ENCODE assay signal across 13 cellular contexts in genomic region chr1:38037481-38037939, GRCh38. TPM values are rescaled to one million over a fixed set of nuclear protein-coding genes. Genes with fewer than 3 reads are reported as not detected.
DNase-seq lines count a peak whose midpoint lies in the region; ATAC-seq, FAIRE-seq and TF ChIP-seq lines count a peak whose summit lies in the region.
"Had no signal": no experiment of that assay in that cellular context is flagged by ENCODE, and none has a peak within 500 bp of the region (broad histone marks: within the 10 kb centered on the region; RNA-seq: fewer than 3 reads in every experiment).

No MANE protein-coding gene starts in this region.

- H3K4me1 ChIP-seq in GM12878 (ENCODE audit: control insufficient read depth, insufficient read depth, low read length), result no peaks in the 10 kb centered on the region
- H3K4me1 ChIP-seq: tibial artery had no signal

- peak; percentile 57 for TF ChIP-seq RAD21 in GM12878 (IDR thresholded peaks at IDR 0.05; ENCODE audit: insufficient read depth, low read depth, low read length)

- no peaks in the 10 kb centered on the region for H3K9me3 Mint-ChIP-seq in osteocyte (ENCODE audit: unreplicated experiment)

- 55% methylated on average over 4 of the region's 4 CpGs for WGBS in GM12878 (ENCODE audit: insufficient coverage, insufficient replicate concordance, low lambda C conversion rate, missing lambda C conversion rate)

- no peak overlapping the region for H3K9ac ChIP-seq in GM12878 (ENCODE audit: control insufficient read depth, insufficient read depth, low read length)

- DNase-seq in NCI-H524 (lab: John Stamatoyannopoulos, UW) (peak; percentile 35 to 43), NCI-H524 treated with DMSO at 0.1 percent for 48 hours (lab: John Stamatoyannopoulos, UW) (no peak), HuH-7.5 (ENCODE audit: low spot score) (peak; percentile 55), GM12878 (ENCODE audit: low read depth, low spot score) (no peak), osteocyte (ENCODE audit: extremely low spot score, unreplicated experiment) (no peak), HEK293T (ENCODE audit: extremely low spot score) (no peak), NCI-H1048 (lab: John Stamatoyannopoulos, UW) (no peak)
- DNase-seq: activated CD4-positive, alpha-beta T cell treated with anti-CD3 and anti-CD28 coated beads for 1 hour; amniotic stem cell; tibial artery had no signal

- no peaks in the 10 kb centered on the region for H3K79me2 ChIP-seq in GM12878 (ENCODE audit: control insufficient read depth, insufficient read depth, low read length)

- TF ChIP-seq EP300 in GM12878 (IDR thresholded peaks at IDR 0.05; ENCODE audit: borderline replicate concordance in 1 of 2, control insufficient read depth in 1 of 2, low read depth in 2 of 2, low read length in 2 of 2), result no peak

- TF ChIP-seq CTCF in GM12878 (IDR thresholded peaks at IDR 0.05 in 2 of 3, conservative IDR thresholded peaks at IDR 0.05 in 1 of 3; ENCODE audit: control insufficient read depth in 2 of 3, extremely low read depth in 1 of 3, insufficient read depth in 1 of 3, low read depth in 3 of 3, low read length in 3 of 3), result peak in 2 of 3 experiments; percentile 11 to 47; a peak in 2 of 6 replicates
- TF ChIP-seq CTCF in osteocyte (IDR thresholded peaks at IDR 0.05), result peak; percentile 22

- no peaks in the 10 kb centered on the region; a peak in 1 of 4 replicates for H3K27me3 ChIP-seq in GM12878 (replicated peaks in 1 of 2; ENCODE audit: control insufficient read depth in 2 of 2, insufficient read depth in 2 of 2, low read length in 1 of 2)

- TF ChIP-seq POLR2A in GM12878 (IDR thresholded peaks at IDR 0.05; ENCODE audit: low read depth, low read length), result no peak

- BruUV-seq in GM12878 (replicated peaks; lab: Mats Ljungman, UMichigan), result no TSS peak

- no peak overlapping the region for H3K27ac ChIP-seq in GM12878 (ENCODE audit: control insufficient read depth, insufficient read depth)
- H3K27ac ChIP-seq: tibial artery had no signal

- H4K20me1 ChIP-seq in GM12878 (ENCODE audit: control insufficient read depth, insufficient read depth), result no peaks in the 10 kb centered on the region

- H3K9me3 ChIP-seq in GM12878 (replicated peaks; ENCODE audit: control insufficient read depth, insufficient read depth, low read length), result no peaks in the 10 kb centered on the region
- H3K9me3 ChIP-seq: tibial artery had no signal

- no peaks in the 10 kb centered on the region for H3K36me3 ChIP-seq in GM12878 (ENCODE audit: control insufficient read depth in 2 of 2, insufficient read depth in 2 of 2, low read length in 1 of 2)
- H3K36me3 ChIP-seq: tibial artery had no signal

- H3K4me3 ChIP-seq in GM12878, result no peak overlapping the region
- H3K4me3 ChIP-seq: tibial artery had no signal

- H3K27me3 Mint-ChIP-seq in osteocyte (ENCODE audit: unreplicated experiment), result peaks cover 28% of the 10 kb centered on the region

- no peak overlapping the region for H3K4me2 ChIP-seq in GM12878 (ENCODE audit: control insufficient read depth, insufficient read depth)

- no peak overlapping the region for H3K27ac Mint-ChIP-seq in osteocyte (ENCODE audit: unreplicated experiment)

- SMC1A ChIA-PET in GM12878 (lab: Charles Lee; ENCODE audit: uncharacterized antibody, unreplicated experiment), result interaction anchor here (0.9 to 23.8 kb wide), 8 partner anchors 9 to 136 kb away, joined by 3 to 316 read pairs (median 4); partner anchors contain the start of genes POU3F1 and UTP11

- H3K36me3 Mint-ChIP-seq in osteocyte (ENCODE audit: unreplicated experiment), result no peaks in the 10 kb centered on the region

- no peaks in the 10 kb centered on the region for H3K4me1 Mint-ChIP-seq in osteocyte (ENCODE audit: unreplicated experiment)

- CTCF ChIA-PET in GM12878 (lab: Yijun Ruan, JAX) (interaction anchor here (0.7 to 11.0 kb wide), 11 partner anchors 9 to 782 kb away, joined by 3 to 179 read pairs (median 5); partner anchors contain the start of gene POU3F1), HEK293T (lab: Yijun Ruan, JAX) (interaction anchor here (1.2 kb wide), 1 partner anchor 8 kb away, joined by 3 read pairs; no protein-coding TSS in a partner anchor)

- H3K4me3 Mint-ChIP-seq in osteocyte (ENCODE audit: unreplicated experiment), result no peak overlapping the region

- POLR2A ChIA-PET in GM12878 (lab: Charles Lee) (interaction anchor here (1.3 to 1.8 kb wide), 2 partner anchors 10 to 34 kb away, joined by 4 to 5 read pairs; partner anchors contain the start of gene POU3F1), HEK293T (lab: Yijun Ruan, JAX) (interaction anchor here (1.6 kb wide), 1 partner anchor 9 kb away, joined by 4 read pairs; no protein-coding TSS in a partner anchor)

- in situ Hi-C loops in GM12878 (cut with MboI), result loop anchor here (25.0 kb wide), 1 partner anchor 550 kb away; no protein-coding TSS in a partner anchor

- peak; percentile 36; the same call in 2 of the 3 replicates for ATAC-seq in GM12878
- no peak for ATAC-seq in GM21576 (IDR thresholded peaks at IDR 0.05; ENCODE audit: unreplicated experiment)

- intact Hi-C loops in GM12878 (cut with micrococcal nuclease; ENCODE audit: unreplicated experiment), result no loop called here

- RAD21 ChIA-PET in GM12878 (lab: Charles Lee; ENCODE audit: unreplicated experiment), result interaction anchor here (1.0 to 8.2 kb wide), 5 partner anchors 10 to 137 kb away, joined by 3 to 123 read pairs (median 4); no protein-coding TSS in a partner anchor

- no peak for FAIRE-seq in GM12878 (lab: Jason Lieb, UNC)
- FAIRE-seq: frontal cortex, H54 had no signal

- no peak overlapping the region for H2AFZ ChIP-seq in GM12878 (ENCODE audit: control insufficient read depth, low read depth, low read length)

RNA-seq across cellular contexts. Expression of gene POU3F1, which starts 9.1 kb away (rescaled TPM):
- total RNA-seq in GM12878 (2013; cell fraction: nucleolus; rRNA removed), result 0.40 TPM in 1 of 2 replicates, not detected in the other
- total RNA-seq in GM12878 (2014; rRNA removed) (0.23 and 0.38 TPM in 2 replicates), GM12878 (2014; rRNA removed; fragmentation: Illumina TruSeq; extraction: Trizol) (0.09 and 0.14 TPM in 2 replicates), GM12878 (2021) (0.38 and 0.53 TPM in 2 replicates), osteocyte (1.5 and 1.8 TPM in 2 replicates)
- not detected for polyA plus RNA-seq in GM12878 (2011; ENCODE audit: low read depth)
- polyA plus RNA-seq in GM12878 (2011; rRNA removed) (0.10 TPM in 1 of 2 replicates, not detected in the other), GM12878 (2014; fragmentation: Illumina TruSeq; extraction: Trizol) (0.09 and 0.13 TPM in 2 replicates), GM12878 (2014; fragmentation: Nextera tagmentation; extraction: Ambion mirVana) (under 1 TPM in 1 of 2 experiments, not detected in 1; 0.04 TPM), GM12878 (2014; rRNA removed) (0.15 and 0.53 TPM in 2 replicates), GM12878 (2016; fragmentation: Nextera tagmentation; extraction: Ambion mirVana) (not detected)
- 0.13 TPM in 2 replicates for polyA plus RNA-seq in GM12878 (2011; cell fraction: cytosol; rRNA removed)
- 0.34 and 0.53 TPM in 2 replicates for polyA plus RNA-seq in GM12878 (2011; cell fraction: nucleus; rRNA removed)
- 0.06 and 0.07 TPM in 2 replicates for polyA plus RNA-seq in GM12878 (2012)
- polyA minus RNA-seq in GM12878 (2011; rRNA and poly(A)+ RNA removed), result not detected in 2 replicates
- polyA minus RNA-seq in GM12878 (2011; cell fraction: cytosol; rRNA and poly(A)+ RNA removed), result 0.42 TPM in 1 of 2 replicates, not detected in the other
- 0.24 and 0.38 TPM in 2 replicates for polyA minus RNA-seq in GM12878 (2011; cell fraction: nucleus; rRNA and poly(A)+ RNA removed)

RNA-seq across cellular contexts. Expression of gene UTP11, which starts 25.0 kb away (rescaled TPM):
- 27.6 and 31.6 TPM in 2 replicates for total RNA-seq in GM12878 (2013; cell fraction: nucleolus; rRNA removed)
- total RNA-seq in GM12878 (2014; rRNA removed), result 51.5 and 55.0 TPM in 2 replicates
- 77.8 and 78.1 TPM in 2 replicates for total RNA-seq in GM12878 (2014; rRNA removed; fragmentation: Illumina TruSeq; extraction: Trizol)
- total RNA-seq in GM12878 (2021), result 39.6 and 41.8 TPM in 2 replicates
- polyA plus RNA-seq in GM12878 (2011; ENCODE audit: low read depth), result 9.8 TPM
- polyA plus RNA-seq in GM12878 (2011; rRNA removed), result 34.5 and 47.6 TPM in 2 replicates
- 15.4 and 18.0 TPM in 2 replicates for polyA plus RNA-seq in GM12878 (2011; cell fraction: cytosol; rRNA removed)
- 9.2 and 15.4 TPM in 2 replicates for polyA plus RNA-seq in GM12878 (2011; cell fraction: nucleus; rRNA removed)
- polyA plus RNA-seq in GM12878 (2012), result 19.1 and 19.2 TPM in 2 replicates
- polyA plus RNA-seq in GM12878 (2014; fragmentation: Illumina TruSeq; extraction: Trizol), result 125 and 146 TPM in 2 replicates
- 100 to 1,000 TPM in 1 of 2 experiments, 10 to 100 TPM in 1; 96.4 to 107 TPM for polyA plus RNA-seq in GM12878 (2014; fragmentation: Nextera tagmentation; extraction: Ambion mirVana)
- polyA plus RNA-seq in GM12878 (2014; rRNA removed), result 54.9 and 57.2 TPM in 2 replicates
- polyA plus RNA-seq in GM12878 (2016; fragmentation: Nextera tagmentation; extraction: Ambion mirVana), result 10 to 100 TPM; 62.7 to 65.7 TPM
- polyA minus RNA-seq in GM12878 (2011; rRNA and poly(A)+ RNA removed), result 8.6 and 11.3 TPM in 2 replicates
- polyA minus RNA-seq in GM12878 (2011; cell fraction: cytosol; rRNA and poly(A)+ RNA removed), result 7.9 and 9.7 TPM in 2 replicates
- polyA minus RNA-seq in GM12878 (2011; cell fraction: nucleus; rRNA and poly(A)+ RNA removed), result 7.7 and 12.4 TPM in 2 replicates
- total RNA-seq in osteocyte, result 32.6 and 34.4 TPM in 2 replicates

RNA-seq across cellular contexts. Expression of gene FHL3, which starts 32.2 kb away (rescaled TPM):
- 9.3 and 14.1 TPM in 2 replicates for total RNA-seq in GM12878 (2013; cell fraction: nucleolus; rRNA removed)
- total RNA-seq in GM12878 (2014; rRNA removed) (8.1 and 8.9 TPM in 2 replicates), GM12878 (2014; rRNA removed; fragmentation: Illumina TruSeq; extraction: Trizol) (4.2 and 5.2 TPM in 2 replicates), GM12878 (2021) (11.5 and 13.9 TPM in 2 replicates), osteocyte (39.1 and 40.4 TPM in 2 replicates)
- polyA plus RNA-seq in GM12878 (2011; ENCODE audit: low read depth), result 4.2 TPM
- polyA plus RNA-seq in GM12878 (2011; rRNA removed) (0.53 and 1.3 TPM in 2 replicates), GM12878 (2014; fragmentation: Illumina TruSeq; extraction: Trizol) (3.9 and 9.2 TPM in 2 replicates), GM12878 (2014; fragmentation: Nextera tagmentation; extraction: Ambion mirVana) (1 to 10 TPM in 1 of 2 experiments, under 1 TPM in 1; 0.26 to 1.3 TPM), GM12878 (2014; rRNA removed) (7.7 and 10.3 TPM in 2 replicates), GM12878 (2016; fragmentation: Nextera tagmentation; extraction: Ambion mirVana) (10 to 100 TPM; 10.1 to 10.7 TPM)
- polyA plus RNA-seq in GM12878 (2011; cell fraction: cytosol; rRNA removed), result 2.2 and 2.6 TPM in 2 replicates
- 3.2 and 3.6 TPM in 2 replicates for polyA plus RNA-seq in GM12878 (2011; cell fraction: nucleus; rRNA removed)
- polyA plus RNA-seq in GM12878 (2012), result 9.1 and 13.9 TPM in 2 replicates
- polyA minus RNA-seq in GM12878 (2011; rRNA and poly(A)+ RNA removed), result 1.8 and 4.2 TPM in 2 replicates
- polyA minus RNA-seq in GM12878 (2011; cell fraction: cytosol; rRNA and poly(A)+ RNA removed), result 2.3 and 6.5 TPM in 2 replicates
- polyA minus RNA-seq in GM12878 (2011; cell fraction: nucleus; rRNA and poly(A)+ RNA removed), result 2.7 and 3.2 TPM in 2 replicates

RNA-seq across cellular contexts. Expression of gene SF3A3, which starts 47.7 kb away (rescaled TPM):
- 53.4 and 56.6 TPM in 2 replicates for total RNA-seq in GM12878 (2013; cell fraction: nucleolus; rRNA removed)
- 83.7 and 106 TPM in 2 replicates for total RNA-seq in GM12878 (2014; rRNA removed)
- 164 and 165 TPM in 2 replicates for total RNA-seq in GM12878 (2014; rRNA removed; fragmentation: Illumina TruSeq; extraction: Trizol)
- 72.3 and 78.9 TPM in 2 replicates for total RNA-seq in GM12878 (2021)
- 62.9 TPM for polyA plus RNA-seq in GM12878 (2011; ENCODE audit: low read depth)
- polyA plus RNA-seq in GM12878 (2011; rRNA removed), result 76.5 and 110 TPM in 2 replicates
- polyA plus RNA-seq in GM12878 (2011; cell fraction: cytosol; rRNA removed), result 39.0 TPM in 2 replicates
- polyA plus RNA-seq in GM12878 (2011; cell fraction: nucleus; rRNA removed), result 40.8 and 53.3 TPM in 2 replicates
- 48.6 and 66.5 TPM in 2 replicates for polyA plus RNA-seq in GM12878 (2012)
- 170 and 185 TPM in 2 replicates for polyA plus RNA-seq in GM12878 (2014; fragmentation: Illumina TruSeq; extraction: Trizol)
- 100 to 1,000 TPM in 1 of 2 experiments, 10 to 100 TPM in 1; 86.0 to 133 TPM for polyA plus RNA-seq in GM12878 (2014; fragmentation: Nextera tagmentation; extraction: Ambion mirVana)
- 74.4 and 98.3 TPM in 2 replicates for polyA plus RNA-seq in GM12878 (2014; rRNA removed)
- polyA plus RNA-seq in GM12878 (2016; fragmentation: Nextera tagmentation; extraction: Ambion mirVana), result 100 to 1,000 TPM; 154 to 155 TPM
- polyA minus RNA-seq in GM12878 (2011; rRNA and poly(A)+ RNA removed), result 42.9 and 53.5 TPM in 2 replicates
- polyA minus RNA-seq in GM12878 (2011; cell fraction: cytosol; rRNA and poly(A)+ RNA removed), result 31.5 and 45.2 TPM in 2 replicates
- 14.7 and 25.3 TPM in 2 replicates for polyA minus RNA-seq in GM12878 (2011; cell fraction: nucleus; rRNA and poly(A)+ RNA removed)
- 51.4 and 55.3 TPM in 2 replicates for total RNA-seq in osteocyte

Comparison
In these comparisons a context has a peak if more than half of its experiments do, and no peak if none do; other contexts are left out.
1. DNase-seq: peak in NCI-H524 (2 of 2) and HuH-7.5 (single experiment); none in NCI-H524 treated with DMSO at 0.1 percent for 48 hours (single experiment), GM12878 (single experiment), osteocyte (single experiment), HEK293T (single experiment) and NCI-H1048 (single experiment).